ENCODE assay signal across 8 cellular contexts in the genomic region with DNA sequence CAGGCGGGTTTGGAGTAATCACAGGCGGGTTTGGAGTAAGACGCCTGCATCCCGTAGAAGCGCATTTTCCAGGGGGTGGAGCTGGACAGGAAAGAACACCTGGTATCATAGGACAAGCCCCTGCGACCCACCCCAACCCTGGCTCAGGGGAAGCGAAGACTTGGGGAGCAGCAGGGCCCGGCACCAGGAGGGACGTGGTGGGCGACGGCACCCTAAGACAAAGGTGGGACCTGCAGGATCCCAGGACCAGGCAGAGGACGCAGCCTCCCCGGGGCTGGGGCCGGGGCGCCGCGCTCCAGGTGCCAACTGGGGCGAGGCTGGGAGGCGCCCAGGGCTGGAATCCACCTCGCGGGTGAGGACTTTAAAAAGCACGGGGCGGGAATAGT. TPM values are rescaled to one million over a fixed set of nuclear protein-coding genes. Genes with fewer than 3 reads are reported as not detected.
DNase-seq lines count a peak whose midpoint lies in the region; ATAC-seq and TF ChIP-seq lines count a peak whose summit lies in the region.

No MANE protein-coding gene starts in this region.

- H3K4me3 Mint-ChIP-seq in activated CD8-positive, alpha-beta T cell treated with anti-CD3 and anti-CD28 coated beads, Interleukin-2, amount 10 ng/mL, durations not matched to agents 7 days and 5 days: peak overlapping the region; percentile 92

- H3K4me3 ChIP-seq in left ventricle myocardium inferior (peak overlapping the region; percentile 78), retinal pigment epithelial cell (ENCODE audit: low read length) (peak overlapping the region; percentile 61)

- ATAC-seq in HG03196 (IDR thresholded peaks at IDR 0.05; ENCODE audit: unreplicated experiment): peak; percentile 22
- ATAC-seq in activated CD8-positive, alpha-beta T cell treated with anti-CD3 and anti-CD28 coated beads, Interleukin-2, amount 10 ng/mL, durations not matched to agents 7 days and 5 days: no peak

- POLR2A ChIA-PET in activated CD8-positive, alpha-beta T cell treated with anti-CD3 and anti-CD28 coated beads, Interleukin-2, amount 10 ng/mL, durations not matched to agents 7 days and 5 days (lab: Charles Lee): no interaction called here

- no peaks in the 10 kb centered on the region for H3K27me3 Mint-ChIP-seq in activated CD8-positive, alpha-beta T cell treated with anti-CD3 and anti-CD28 coated beads, Interleukin-2, amount 10 ng/mL, durations not matched to agents 7 days and 5 days (ENCODE audit: low read depth)

- peaks cover 22% of the 10 kb centered on the region for H3K4me1 ChIP-seq in left ventricle myocardium inferior

- peaks cover 13% of the 10 kb centered on the region for H3K9me3 Mint-ChIP-seq in activated CD8-positive, alpha-beta T cell treated with anti-CD3 and anti-CD28 coated beads, Interleukin-2, amount 10 ng/mL, durations not matched to agents 7 days and 5 days (ENCODE audit: insufficient read depth)

- no peaks in the 10 kb centered on the region for H3K9me3 ChIP-seq in left ventricle myocardium inferior (replicated peaks)

- CTCF ChIA-PET in activated CD8-positive, alpha-beta T cell treated with anti-CD3 and anti-CD28 coated beads, Interleukin-2, amount 10 ng/mL, durations not matched to agents 7 days and 5 days (lab: Charles Lee): no interaction called here

- peak overlapping the region; percentile 88 for H3K27ac Mint-ChIP-seq in activated CD8-positive, alpha-beta T cell treated with anti-CD3 and anti-CD28 coated beads, Interleukin-2, amount 10 ng/mL, durations not matched to agents 7 days and 5 days

- no peak for TF ChIP-seq CTCF in left ventricle myocardium inferior (IDR thresholded peaks at IDR 0.05; ENCODE audit: borderline replicate concordance)
- TF ChIP-seq CTCF in retinal pigment epithelial cell (conservative IDR thresholded peaks at IDR 0.05; ENCODE audit: low read depth, low read length): no peak

- H3K27ac ChIP-seq in left ventricle myocardium inferior (replicated peaks): peak overlapping the region; percentile 73

- DNase-seq in NCI-H2171 treated with DMSO at 0.1 percent for 48 hours (lab: John Stamatoyannopoulos, UW) (peak; percentile 3), NCI-H2171 (lab: John Stamatoyannopoulos, UW) (no peak), left ventricle myocardium inferior (no peak), retinal pigment epithelial cell (ENCODE audit: low read depth) (no peak), middle frontal gyrus (ENCODE audit: extremely low spot score, low spot score) (no peak), NK-92 (lab: John Stamatoyannopoulos, UW; ENCODE audit: unreplicated experiment) (no peak)
- no peak for DNase-seq in activated CD8-positive, alpha-beta T cell treated with anti-CD3 and anti-CD28 coated beads, Interleukin-2, amount 10 ng/mL, durations not matched to agents 7 days and 5 days

- H3K36me3 Mint-ChIP-seq in activated CD8-positive, alpha-beta T cell treated with anti-CD3 and anti-CD28 coated beads, Interleukin-2, amount 10 ng/mL, durations not matched to agents 7 days and 5 days (ENCODE audit: low read depth): peaks cover 49% of the 10 kb centered on the region

- H3K4me1 Mint-ChIP-seq in activated CD8-positive, alpha-beta T cell treated with anti-CD3 and anti-CD28 coated beads, Interleukin-2, amount 10 ng/mL, durations not matched to agents 7 days and 5 days (ENCODE audit: low read depth): peaks cover 31% of the 10 kb centered on the region

- no peaks in the 10 kb centered on the region for H3K27me3 ChIP-seq in left ventricle myocardium inferior (ENCODE audit: low read depth)

- peaks cover 9% of the 10 kb centered on the region for H3K36me3 ChIP-seq in left ventricle myocardium inferior

- intact Hi-C loops in left ventricle myocardium inferior (cut with micrococcal nuclease): no loop called here

RNA-seq across cellular contexts. Expression of a gene that starts 0.5 kb away (rescaled TPM):
- 10 to 100 TPM; 18.2 to 20.5 TPM for total RNA-seq in activated CD8-positive, alpha-beta T cell treated with anti-CD3 and anti-CD28 coated beads, Interleukin-2, amount 10 ng/mL, durations not matched to agents 7 days and 5 days
- total RNA-seq in left ventricle myocardium inferior: 2.9 TPM

RNA-seq across cellular contexts. Expression of a gene that starts 35.4 kb away (rescaled TPM):
- 10 to 100 TPM; 26.9 to 27.5 TPM for total RNA-seq in activated CD8-positive, alpha-beta T cell treated with anti-CD3 and anti-CD28 coated beads, Interleukin-2, amount 10 ng/mL, durations not matched to agents 7 days and 5 days
- 7.1 TPM for total RNA-seq in left ventricle myocardium inferior

RNA-seq across cellular contexts. Expression of a gene that starts 51.2 kb away (rescaled TPM):
- 10 to 100 TPM; 38.9 to 41.0 TPM for total RNA-seq in activated CD8-positive, alpha-beta T cell treated with anti-CD3 and anti-CD28 coated beads, Interleukin-2, amount 10 ng/mL, durations not matched to agents 7 days and 5 days
- 7.0 TPM for total RNA-seq in left ventricle myocardium inferior
